Comparison of ENCODE assay signal across 19 cellular contexts in the genomic region with DNA sequence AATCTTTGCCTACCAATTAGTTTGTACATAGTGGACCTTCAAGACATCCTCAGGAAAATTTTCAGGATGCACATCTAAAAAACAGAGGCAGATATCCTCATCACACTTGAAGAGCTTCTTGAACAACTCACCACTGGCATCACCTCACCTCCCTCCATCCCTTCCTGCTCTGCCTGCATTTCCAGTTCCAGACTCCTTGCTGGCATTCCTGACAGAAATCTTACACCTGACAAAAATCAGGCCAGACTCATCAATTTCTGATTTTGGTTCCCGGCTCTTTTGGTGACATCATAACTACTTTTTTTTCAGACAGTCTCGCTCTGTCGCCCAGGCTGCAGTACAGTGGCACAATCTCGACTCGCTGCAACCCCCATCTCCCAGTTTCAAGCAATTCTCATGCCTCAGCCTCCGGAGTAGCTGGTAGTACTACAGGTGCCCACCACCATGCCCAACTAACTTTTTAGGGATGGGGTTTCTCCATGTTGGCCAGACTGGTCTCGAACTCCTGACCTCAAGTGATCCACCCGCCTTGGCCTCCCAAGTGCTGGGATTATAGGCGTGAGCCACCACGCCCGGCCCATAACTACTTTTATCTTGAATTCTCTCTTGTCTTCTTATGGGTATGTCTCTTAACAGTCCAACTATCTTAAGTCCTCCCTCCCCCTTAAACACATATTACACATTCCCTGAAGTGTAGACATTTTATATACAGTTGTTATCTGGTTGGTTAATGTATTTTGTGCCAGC.
DNase-seq lines count a peak whose midpoint lies in the region; ATAC-seq and TF ChIP-seq lines count a peak whose summit lies in the region.
"Had no signal": no experiment of that assay in that cellular context is flagged by ENCODE, and none has a peak within 500 bp of the region (broad histone marks: within the 10 kb centered on the region; RNA-seq: fewer than 3 reads in every experiment).

No MANE protein-coding gene starts in this region.

- H3K27me3 ChIP-seq in mammary epithelial cell (ENCODE audit: insufficient read depth, low read length) (no peaks in the 10 kb centered on the region), tibial artery (no peaks in the 10 kb centered on the region)
- H3K27me3 ChIP-seq: BE2C, SJCRH30 had no signal

- POLR2A ChIA-PET in MCF 10A (lab: Yijun Ruan, JAX) = interaction anchor here (0.5 to 8.7 kb wide), 3 partner anchors 13 to 1069 kb away, joined by 3 to 85 read pairs (median 3); no protein-coding TSS in a partner anchor
- POLR2A ChIA-PET in activated CD4-positive, alpha-beta memory T cell treated with anti-CD3 and anti-CD28 coated beads, Interleukin-2, amount 10 ng/mL, durations not matched to agents 7 days and 5 days (lab: Charles Lee) = no interaction called here

- intact Hi-C loops in MCF 10A (cut with micrococcal nuclease) = no loop called here
- intact Hi-C loops in mammary epithelial cell (cut with micrococcal nuclease) = no loop called here
- intact Hi-C loops in tibial artery (cut with DNase I; ENCODE audit: low total_unique reads) = no loop called here
- intact Hi-C loops in left ventricle myocardium superior (cut with micrococcal nuclease) = no loop called here

- 93% methylated on average over 10 of the region's 11 CpGs for WGBS in mammary epithelial cell (ENCODE audit: low coverage, missing lambda C conversion rate)

- H3K4me1 Mint-ChIP-seq in MCF 10A (ENCODE audit: insufficient read depth, unreplicated experiment) (peaks cover 24% of the 10 kb centered on the region), mesothelial cell of epicardium (peaks cover 59% of the 10 kb centered on the region)
- H3K4me1 Mint-ChIP-seq in activated CD4-positive, alpha-beta memory T cell treated with anti-CD3 and anti-CD28 coated beads, Interleukin-2, amount 10 ng/mL, durations not matched to agents 7 days and 5 days = no peaks in the 10 kb centered on the region

- H3K36me3 Mint-ChIP-seq in MCF 10A (ENCODE audit: insufficient read depth, unreplicated experiment) = peaks cover 4% of the 10 kb centered on the region
- H3K36me3 Mint-ChIP-seq in mesothelial cell of epicardium = peaks cover 9% of the 10 kb centered on the region
- H3K36me3 Mint-ChIP-seq in activated CD4-positive, alpha-beta memory T cell treated with anti-CD3 and anti-CD28 coated beads, Interleukin-2, amount 10 ng/mL, durations not matched to agents 7 days and 5 days (ENCODE audit: low read depth) = no peaks in the 10 kb centered on the region

- H3K4me3 ChIP-seq in mammary epithelial cell (replicated peaks in 1 of 3; ENCODE audit: insufficient read depth in 1 of 3, low read depth in 2 of 3, low read length in 3 of 3) = no peak overlapping the region
- H3K4me3 ChIP-seq in tibial artery = no peak overlapping the region
- H3K4me3 ChIP-seq: GM23248, K562, PC-9, SJCRH30 had no signal

- H3K4me2 ChIP-seq in mammary epithelial cell (ENCODE audit: insufficient read depth, low read depth, low read length) = no peak overlapping the region
- H3K4me2 ChIP-seq: PC-9 had no signal

- H3K9me3 ChIP-seq in mammary epithelial cell (replicated peaks; ENCODE audit: insufficient read depth, low read length) (no peaks in the 10 kb centered on the region), tibial artery (no peaks in the 10 kb centered on the region)
- H3K9me3 ChIP-seq: BE2C, SJCRH30 had no signal

- no peak overlapping the region for H2AFZ ChIP-seq in mammary epithelial cell (ENCODE audit: low read depth, low read length)
- H2AFZ ChIP-seq: GM23248, PC-9 had no signal

- no peak overlapping the region for H3K9ac ChIP-seq in mammary epithelial cell (ENCODE audit: insufficient read depth, low read length)

- H3K27ac ChIP-seq in mammary epithelial cell (ENCODE audit: insufficient read depth, low read depth, low read length) = no peak overlapping the region
- peak overlapping the region; percentile 72 to 92 for H3K27ac ChIP-seq in tibial artery
- H3K27ac ChIP-seq: PC-9, SJCRH30 had no signal

- no peaks in the 10 kb centered on the region for H3K27me3 Mint-ChIP-seq in MCF 10A (ENCODE audit: insufficient read depth, unreplicated experiment)
- no peaks in the 10 kb centered on the region for H3K27me3 Mint-ChIP-seq in mesothelial cell of epicardium (ENCODE audit: low read depth)
- H3K27me3 Mint-ChIP-seq in activated CD4-positive, alpha-beta memory T cell treated with anti-CD3 and anti-CD28 coated beads, Interleukin-2, amount 10 ng/mL, durations not matched to agents 7 days and 5 days = peaks cover 28% of the 10 kb centered on the region

- H3K4me1 ChIP-seq in mammary epithelial cell (ENCODE audit: insufficient read depth, low read length) (peaks cover 20% of the 10 kb centered on the region), tibial artery (peaks cover 0 to 100% (median 45%) of the 10 kb centered on the region in 4 donors)

- H4K20me1 ChIP-seq in mammary epithelial cell (ENCODE audit: insufficient read depth, low read length) = no peaks in the 10 kb centered on the region

- no peak overlapping the region for H3K4me3 Mint-ChIP-seq in MCF 10A (ENCODE audit: unreplicated experiment)
- no peak overlapping the region for H3K4me3 Mint-ChIP-seq in mesothelial cell of epicardium
- no peak overlapping the region for H3K4me3 Mint-ChIP-seq in activated CD4-positive, alpha-beta memory T cell treated with anti-CD3 and anti-CD28 coated beads, Interleukin-2, amount 10 ng/mL, durations not matched to agents 7 days and 5 days
- H3K4me3 Mint-ChIP-seq: CD4-positive, alpha-beta T cell had no signal

- peaks cover 97% of the 10 kb centered on the region for H3K79me2 ChIP-seq in mammary epithelial cell (ENCODE audit: insufficient read depth, low read length)

- DNase-seq in MCF 10A (ENCODE audit: unreplicated experiment) (no peak), mammary epithelial cell (no peak), mesothelial cell of epicardium (ENCODE audit: low spot score in 2 of 2, unreplicated experiment in 2 of 2) (no peak), tibial artery (no peak), left ventricle myocardium superior (no peak)
- DNase-seq in activated CD4-positive, alpha-beta memory T cell treated with anti-CD3 and anti-CD28 coated beads, Interleukin-2, amount 10 ng/mL, durations not matched to agents 7 days and 5 days = no peak
- DNase-seq: 8988T; BE2C; Calu3; CD4-positive, alpha-beta T cell; GM23248; NCI-H1436; NCI-H2029; NCI-H82; SJCRH30 had no signal

- H3K27ac Mint-ChIP-seq in MCF 10A (ENCODE audit: low read depth, unreplicated experiment) = peak overlapping the region; percentile 20
- H3K27ac Mint-ChIP-seq in mesothelial cell of epicardium = peak overlapping the region; percentile 52
- no peak overlapping the region for H3K27ac Mint-ChIP-seq in activated CD4-positive, alpha-beta memory T cell treated with anti-CD3 and anti-CD28 coated beads, Interleukin-2, amount 10 ng/mL, durations not matched to agents 7 days and 5 days
- H3K27ac Mint-ChIP-seq: CD4-positive, alpha-beta T cell had no signal

- in situ Hi-C loops in mammary epithelial cell (cut with MboI; ENCODE audit: low sequenced_read_pairs in 2 of 2) = no loop called here

- dilution Hi-C loops in mammary epithelial cell (cut with HindIII; ENCODE audit: low sequenced_read_pairs) = no loop called here

- CTCF ChIA-PET in MCF 10A (lab: Yijun Ruan, JAX) (interaction anchor here (0.6 to 1.1 kb wide), 5 partner anchors 11 to 507 kb away, joined by 3 to 5 read pairs (median 3); no protein-coding TSS in a partner anchor), mammary epithelial cell (lab: Charles Lee; ENCODE audit: low non-redundant PET) (no interaction called here)
- CTCF ChIA-PET in activated CD4-positive, alpha-beta memory T cell treated with anti-CD3 and anti-CD28 coated beads, Interleukin-2, amount 10 ng/mL, durations not matched to agents 7 days and 5 days (lab: Charles Lee) = no interaction called here

- H3K36me3 ChIP-seq in mammary epithelial cell (ENCODE audit: insufficient read depth, low read length) = peaks cover 4% of the 10 kb centered on the region
- no peaks in the 10 kb centered on the region for H3K36me3 ChIP-seq in tibial artery
- H3K36me3 ChIP-seq: BE2C, SJCRH30 had no signal

- BruUV-seq in MCF 10A (replicated peaks; lab: Mats Ljungman, UMichigan) (no TSS peak), mammary epithelial cell (replicated peaks; lab: Mats Ljungman, UMichigan) (no TSS peak)

- ATAC-seq in esophagus mucosa = peak; percentile 69
- ATAC-seq in HG03457 (IDR thresholded peaks at IDR 0.05; ENCODE audit: unreplicated experiment) = no peak
- ATAC-seq in left ventricle myocardium superior = no peak
- ATAC-seq: K562 had no signal

- TF ChIP-seq CTCF in MCF 10A (IDR thresholded peaks at IDR 0.05; ENCODE audit: unreplicated experiment) (no peak), mammary epithelial cell (conservative IDR thresholded peaks at IDR 0.05 in 1 of 2, IDR thresholded peaks at IDR 0.05 in 1 of 2; ENCODE audit: extremely low read depth in 1 of 2, insufficient read depth in 1 of 2, low read depth in 1 of 2, low read length in 2 of 2) (no peak), mesothelial cell of epicardium (IDR thresholded peaks at IDR 0.05; ENCODE audit: unreplicated experiment) (no peak), tibial artery (IDR thresholded peaks at IDR 0.05) (no peak)

- H3K9me3 Mint-ChIP-seq in MCF 10A (ENCODE audit: unreplicated experiment) = no peaks in the 10 kb centered on the region
- H3K9me3 Mint-ChIP-seq in mesothelial cell of epicardium = no peaks in the 10 kb centered on the region
- H3K9me3 Mint-ChIP-seq in activated CD4-positive, alpha-beta memory T cell treated with anti-CD3 and anti-CD28 coated beads, Interleukin-2, amount 10 ng/mL, durations not matched to agents 7 days and 5 days = no peaks in the 10 kb centered on the region
- H3K9me3 Mint-ChIP-seq: CD4-positive, alpha-beta T cell had no signal
